In genomic region chr12:27015730-27016076, GRCh38 we compare ENCODE assay signal across 8 cellular contexts. TPM values are rescaled to one million over a fixed set of nuclear protein-coding genes. Genes with fewer than 3 reads are reported as not detected.
DNase-seq lines count a peak whose midpoint lies in the region; ATAC-seq, FAIRE-seq and TF ChIP-seq lines count a peak whose summit lies in the region.

No MANE protein-coding gene starts in this region.

- no peak overlapping the region for H2AK9ac ChIP-seq in IMR-90 (replicated peaks; ENCODE audit: low read depth, low read length, poor library complexity)

- no TSS peak for BruUV-seq in IMR-90 (replicated peaks; lab: Mats Ljungman, UMichigan)

- peaks cover 7 to 18% of the 10 kb centered on the region in 2 experiments for H3K79me1 ChIP-seq in IMR-90 (ENCODE audit: low read depth in 1 of 2, low read length in 2 of 2)

- H2BK120ac ChIP-seq in IMR-90 (ENCODE audit: low read depth, low read length) = no peak overlapping the region

- POLR2A ChIA-PET in IMR-90 (lab: Charles Lee; ENCODE audit: unreplicated experiment) = no interaction called here

- TF ChIP-seq POLR2A in IMR-90 (IDR thresholded peaks at IDR 0.05; ENCODE audit: low read depth, low read length) (no peak), esophagus muscularis mucosa (IDR thresholded peaks at IDR 0.05; ENCODE audit: low read depth) (no peak)

- no peaks in the 10 kb centered on the region for H3K27me3 ChIP-seq in IMR-90 (ENCODE audit: control insufficient read depth, insufficient read depth, low read length)
- H3K27me3 ChIP-seq in SJSA1 (replicated peaks) = no peaks in the 10 kb centered on the region
- no peaks in the 10 kb centered on the region for H3K27me3 ChIP-seq in esophagus muscularis mucosa
- H3K27me3 ChIP-seq in small intestine (ENCODE audit: control insufficient read depth in 2 of 2, insufficient read depth in 2 of 2, low read length in 2 of 2) = no peaks in the 10 kb centered on the region

- H2BK5ac ChIP-seq in IMR-90 (ENCODE audit: low read depth, low read length, poor library complexity, severe bottlenecking) = no peak overlapping the region

- H3K14ac ChIP-seq in IMR-90 (replicated peaks; ENCODE audit: low read depth, low read length) = no peak overlapping the region

- TF ChIP-seq CTCF in D721Med (IDR thresholded peaks at IDR 0.05; ENCODE audit: insufficient read depth, missing control alignments) (peak; percentile 47), IMR-90 (conservative IDR thresholded peaks at IDR 0.05; ENCODE audit: low read depth, low read length) (peak; percentile 57), esophagus muscularis mucosa (IDR thresholded peaks at IDR 0.05) (peak in 2 of 3 experiments; percentile 41 to 42)

- intact Hi-C loops in IMR-90 (cut with micrococcal nuclease) = loop anchor here (1.0 to 2.0 kb wide), 3 partner anchors 127 to 291 kb away; partner anchors contain the start of gene STK38L
- intact Hi-C loops in esophagus muscularis mucosa (cut with DNase I) = loop anchor here (5.0 to 10.0 kb wide), 2 partner anchors 161 to 232 kb away; no protein-coding TSS in a partner anchor

- no peaks in the 10 kb centered on the region for H3K4me1 ChIP-seq in IMR-90 (ENCODE audit: control insufficient read depth, insufficient read depth, low read length)
- peaks cover 17% of the 10 kb centered on the region for H3K4me1 ChIP-seq in SJSA1 (replicated peaks)
- H3K4me1 ChIP-seq in esophagus muscularis mucosa = peaks cover 18 to 47% (median 41%) of the 10 kb centered on the region in 4 donors
- H3K4me1 ChIP-seq in small intestine (ENCODE audit: control insufficient read depth in 2 of 2, insufficient read depth in 1 of 2, low read depth in 1 of 2, low read length in 1 of 2) = peaks cover 0 to 5% of the 10 kb centered on the region in 2 donors

- WGBS in IMR-90 (ENCODE audit: extremely low coverage in 2 of 2, insufficient read length in 1 of 2), 2 experiments = no CpG with 5 or more reads among the region's 2 CpGs
- WGBS in esophagus muscularis mucosa = 15% methylated on average over 2 of the region's 2 CpGs
- 0 to 9% (median 0%) methylated on average over 2 of the region's 2 CpGs for WGBS in small intestine, 3 donors

- H3K23ac ChIP-seq in IMR-90 (ENCODE audit: low read depth, low read length) = no peak overlapping the region

- CTCF ChIA-PET in IMR-90 (lab: Yijun Ruan, JAX) = interaction anchor here (0.5 to 1.4 kb wide), 12 partner anchors 12 to 622 kb away, joined by 3 to 7 read pairs (median 3); partner anchors contain the start of genes C12orf71 and STK38L

- H3K18ac ChIP-seq in IMR-90 (ENCODE audit: low read depth, low read length) = no peak overlapping the region

- no peak for TF ChIP-seq EP300 in esophagus muscularis mucosa (IDR thresholded peaks at IDR 0.05)

- FAIRE-seq in D721Med (lab: Jason Lieb, UNC) = no peak
- no peak for FAIRE-seq in small intestine (lab: Jason Lieb, UNC)

- no peak overlapping the region for H4K5ac ChIP-seq in IMR-90 (ENCODE audit: low read depth, low read length)

- no peak overlapping the region for H3K4me2 ChIP-seq in IMR-90 (ENCODE audit: low read depth, low read length)

- TF ChIP-seq RAD21 in IMR-90 (IDR thresholded peaks at IDR 0.05; ENCODE audit: low read length) = peak; percentile 36; the same call in 1 of the 2 replicates

- H3K36me3 ChIP-seq in IMR-90 (ENCODE audit: control insufficient read depth, insufficient read depth, low read length) (no peaks in the 10 kb centered on the region), SJSA1 (no peaks in the 10 kb centered on the region; the same call in 1 of the 2 replicates), esophagus muscularis mucosa (no peaks in the 10 kb centered on the region), small intestine (ENCODE audit: control insufficient read depth in 2 of 2, insufficient read depth in 2 of 2, low read length in 2 of 2) (no peaks in the 10 kb centered on the region)

- H2AK5ac ChIP-seq in IMR-90 (ENCODE audit: low read depth, low read length) = no peak overlapping the region

- in situ Hi-C loops in IMR-90 (cut with MboI; ENCODE audit: low sequenced_read_pairs) = loop anchor here (5.0 kb wide), 1 partner anchor 287 kb away; no protein-coding TSS in a partner anchor

- no peak for DNase-seq in D721Med (ENCODE audit: insufficient read length, low spot score)
- peak; percentile 56 for DNase-seq in IMR-90
- peak in 1 of 2 experiments; percentile 54 for DNase-seq in SJSA1 (ENCODE audit: low read depth in 1 of 2, low spot score in 2 of 2)
- DNase-seq in esophagus muscularis mucosa (ENCODE audit: extremely low spot score) = no peak
- DNase-seq in small intestine = peak; percentile 63
- DNase-seq in activated gamma-delta T cell (lab: John Stamatoyannopoulos, UW) = no peak

- no peak overlapping the region for H4K91ac ChIP-seq in IMR-90 (ENCODE audit: insufficient read depth, low read depth, low read length)

- H2BK15ac ChIP-seq in IMR-90 (ENCODE audit: low read depth, low read length) = no peak overlapping the region

- H4K8ac ChIP-seq in IMR-90 (ENCODE audit: low read depth in 2 of 2, low read length in 2 of 2) = no peak overlapping the region

- H3K9me1 ChIP-seq in IMR-90 (ENCODE audit: insufficient read depth, low read length) = no peaks in the 10 kb centered on the region

- no peak overlapping the region for H3K4ac ChIP-seq in IMR-90 (ENCODE audit: low read depth, low read length)

- H4K20me1 ChIP-seq in IMR-90 (ENCODE audit: insufficient read depth, low read length) = no peaks in the 10 kb centered on the region; the same call in 1 of the 2 replicates

- no peak overlapping the region for H2AFZ ChIP-seq in IMR-90 (replicated peaks; ENCODE audit: low read length, poor library complexity)

- H3K27ac ChIP-seq in IMR-90 (ENCODE audit: insufficient read depth, low read length) (no peak overlapping the region), SJSA1 (0 out of 2 replicates have a peak overlapping the region, but pooled peaks have one; percentile 92), esophagus muscularis mucosa (replicated peaks in 1 of 4) (peak overlapping the region; percentile 86 to 92 (median 88)), small intestine (ENCODE audit: low read depth in 1 of 2, low read length in 1 of 2) (peak overlapping the region; percentile 27 to 91)

- H3K56ac ChIP-seq in IMR-90 (ENCODE audit: extremely low read depth, insufficient read depth, low read length) = no peak overlapping the region

- H2BK20ac ChIP-seq in IMR-90 (ENCODE audit: low read depth, low read length) = no peak overlapping the region

- no peak overlapping the region for H3K9ac ChIP-seq in IMR-90 (ENCODE audit: low read depth, low read length)

- dilution Hi-C loops in IMR-90 (cut with HindIII; ENCODE audit: low sequenced_read_pairs, unreplicated experiment) = no loop called here

- no peak overlapping the region for H3K4me3 ChIP-seq in IMR-90 (ENCODE audit: insufficient read depth, low read depth, low read length)
- H3K4me3 ChIP-seq in SJSA1 = no peak overlapping the region
- H3K4me3 ChIP-seq in esophagus muscularis mucosa = no peak overlapping the region
- no peak overlapping the region for H3K4me3 ChIP-seq in small intestine (ENCODE audit: low read depth in 1 of 2, low read length in 2 of 2)

- H3K9me3 ChIP-seq in IMR-90 (ENCODE audit: control insufficient read depth, insufficient read depth, low read length) (no peaks in the 10 kb centered on the region), SJSA1 (replicated peaks) (no peaks in the 10 kb centered on the region), esophagus muscularis mucosa (no peaks in the 10 kb centered on the region), small intestine (ENCODE audit: control insufficient read depth, low read depth) (no peaks in the 10 kb centered on the region)

- ATAC-seq in IMR-90 (ENCODE audit: low read depth) = no peak
- no peak for ATAC-seq in GM21526 (IDR thresholded peaks at IDR 0.05; ENCODE audit: low FRiP score, unreplicated experiment)
- ATAC-seq in HG03439 (IDR thresholded peaks at IDR 0.05; ENCODE audit: unreplicated experiment) = no peak

TF ChIP-seq in IMR-90, 13 proteins besides CTCF, POLR2A, EP300 and RAD21:
- TF ChIP-seq SMC3 (IDR thresholded peaks at IDR 0.05; ENCODE audit: low read depth, low read length) = peak; percentile 43; the same call in 1 of the 2 replicates
- no peak for TF ChIP-seq MAFK (IDR thresholded peaks at IDR 0.05; ENCODE audit: low read depth, low read length)
- TF ChIP-seq RCOR1 (IDR thresholded peaks at IDR 0.05; ENCODE audit: insufficient replicate concordance, low read length) = no peak
- TF ChIP-seq RFX5 (IDR thresholded peaks at IDR 0.05; ENCODE audit: low read depth, low read length) = no peak
- no peak for TF ChIP-seq MXI1 (IDR thresholded peaks at IDR 0.05; ENCODE audit: borderline replicate concordance, low read depth, low read length)

RNA-seq across cellular contexts. Expression of gene TM7SF3, which starts 1.5 kb away (rescaled TPM):
- total RNA-seq in IMR-90 (2012; rRNA removed) (45.3 and 46.6 TPM in 2 replicates), esophagus muscularis mucosa (10 to 100 TPM; 31.8 to 50.7 (median 40.5) TPM)
- polyA plus RNA-seq in IMR-90 (2012; rRNA removed) (27.0 and 35.3 TPM in 2 replicates), small intestine (10 to 100 TPM in 2 of 3 donors, 1 to 10 TPM in 1; 9.2 to 40.9 (median 20.5) TPM)
- 13.3 and 16.9 TPM in 2 replicates for polyA plus RNA-seq in IMR-90 (2012; cell fraction: cytosol; rRNA removed)
- polyA plus RNA-seq in IMR-90 (2012; cell fraction: nucleus; rRNA removed; ENCODE audit: low replicate concordance) = 10.7 and 39.2 TPM in 2 replicates
- 52.7 and 128 TPM in 2 replicates for total RNA-seq in SJSA1 (2014; rRNA removed; shearing (Covaris generic))

RNA-seq across cellular contexts. Expression of gene MED21, which starts 6.7 kb away (rescaled TPM):
- total RNA-seq in IMR-90 (2012; rRNA removed) = 61.1 and 105 TPM in 2 replicates
- 13.8 and 17.0 TPM in 2 replicates for polyA plus RNA-seq in IMR-90 (2012; rRNA removed)
- polyA plus RNA-seq in IMR-90 (2012; cell fraction: cytosol; rRNA removed) = 6.8 and 10.2 TPM in 2 replicates
- polyA plus RNA-seq in IMR-90 (2012; cell fraction: nucleus; rRNA removed; ENCODE audit: low replicate concordance) = 2.6 and 14.5 TPM in 2 replicates
- 45.3 and 74.6 TPM in 2 replicates for total RNA-seq in SJSA1 (2014; rRNA removed; shearing (Covaris generic))
- 10 to 100 TPM; 43.0 to 58.6 (median 51.9) TPM for total RNA-seq in esophagus muscularis mucosa
- 10 to 100 TPM; 20.5 to 25.5 (median 20.9) TPM for polyA plus RNA-seq in small intestine

Comparison
In these comparisons a context has a peak if more than half of its experiments do, and no peak if none do; other contexts are left out.
1. DNase-seq: peak in IMR-90 (single experiment) and small intestine (single experiment); none in D721Med (single experiment), esophagus muscularis mucosa (single experiment) and activated gamma-delta T cell (single experiment).
2. Peak in every context shown above with its lines, with median percentiles within 50 percentile points of each other: CTCF ChIP-seq.